In the genomic region with DNA sequence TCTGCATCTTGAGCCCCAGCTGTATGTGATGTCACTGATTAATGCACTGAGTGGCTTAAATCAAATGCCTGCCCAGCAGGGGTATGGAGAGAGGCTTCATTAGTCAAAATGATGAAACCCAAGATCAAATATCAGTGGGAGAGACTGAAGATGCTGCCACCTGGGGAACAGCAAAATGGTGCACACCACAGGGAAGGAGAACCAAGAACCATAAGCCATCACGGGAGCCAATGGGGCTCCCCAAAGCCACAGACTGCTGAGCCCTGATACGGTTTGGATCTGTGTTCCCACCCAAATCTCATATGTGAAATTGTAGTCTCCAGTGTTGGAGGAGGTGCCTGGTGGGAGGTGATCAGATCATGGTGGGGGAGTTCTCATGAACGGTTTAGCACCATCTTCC, we compare ENCODE assay signal across 23 cellular contexts.
"Had no signal": no experiment of that assay in that cellular context is flagged by ENCODE, and none has a peak within 500 bp of the region (broad histone marks: within the 10 kb centered on the region; RNA-seq: fewer than 3 reads in every experiment).

No MANE protein-coding gene starts in this region.

- H3K27ac ChIP-seq: breast epithelium, gastroesophageal sphincter, stomach, thyroid gland, vagina had no signal

- H3K36me3 ChIP-seq: breast epithelium, thyroid gland, vagina had no signal

- H3K9me3 ChIP-seq: gastroesophageal sphincter, stomach, thyroid gland, upper lobe of left lung, vagina had no signal

- H3K4me3 ChIP-seq: breast epithelium, gastroesophageal sphincter, stomach, thyroid gland, upper lobe of left lung, vagina had no signal

- ATAC-seq: activated CD4-positive, alpha-beta T cell treated with anti-CD3 and anti-CD28 coated beads for 36 hours; activated naive CD4-positive, alpha-beta T cell treated with anti-CD3 and anti-CD28 coated beads, Interleukin-2, amount 50 U/mL, for 72 hours; activated T-cell treated with anti-CD3 and anti-CD28 coated beads, Interleukin-2, amount 50 U/mL, for 72 hours; gastroesophageal sphincter; left cardiac atrium; left ventricle myocardium superior; right cardiac atrium had no signal

- DNase-seq: activated CD4-positive, alpha-beta T cell treated with anti-CD3 and anti-CD28 coated beads for 36 hours; activated CD4-positive, alpha-beta T cell treated with anti-CD3 and anti-CD28 coated beads, Interleukin-2, amount 50 U/mL, for 4 hours; activated CD4-positive, CD25-positive, alpha-beta regulatory T cell; activated naive CD4-positive, alpha-beta T cell; activated T-cell treated with anti-CD3 and anti-CD28 coated beads for 4 hours; activated T-cell treated with anti-CD3 and anti-CD28 coated beads, Interleukin-2, amount 50 U/mL, for 72 hours; central memory CD4-positive, alpha-beta T cell; hippocampal formation; left cardiac atrium; left ventricle myocardium superior; naive thymus-derived CD4-positive, alpha-beta T cell; occipital lobe; stimulated activated CD4-positive, alpha-beta T cell treated with anti-CD3 and anti-CD28 coated beads, Interleukin-15, amount 100 ng/mL, for 24 hours; stimulated activated CD4-positive, alpha-beta T cell treated with anti-CD3 and anti-CD28 coated beads, Interleukin-2, amount 100 ng/mL, for 24 hours; stimulated activated naive B cell treated with anti-CD40 and anti-IgM and Interleukin-4, amounts not matched to agents 10 μg/mL and 1 μg/mL and 100 μg/mL, for 72 hours; stomach had no signal

- H3K27me3 ChIP-seq: breast epithelium, gastroesophageal sphincter, stomach, thyroid gland, upper lobe of left lung, vagina had no signal

- H3K4me1 ChIP-seq: breast epithelium, vagina had no signal
